ENCODE assay signal across 12 cellular contexts in the genomic region with DNA sequence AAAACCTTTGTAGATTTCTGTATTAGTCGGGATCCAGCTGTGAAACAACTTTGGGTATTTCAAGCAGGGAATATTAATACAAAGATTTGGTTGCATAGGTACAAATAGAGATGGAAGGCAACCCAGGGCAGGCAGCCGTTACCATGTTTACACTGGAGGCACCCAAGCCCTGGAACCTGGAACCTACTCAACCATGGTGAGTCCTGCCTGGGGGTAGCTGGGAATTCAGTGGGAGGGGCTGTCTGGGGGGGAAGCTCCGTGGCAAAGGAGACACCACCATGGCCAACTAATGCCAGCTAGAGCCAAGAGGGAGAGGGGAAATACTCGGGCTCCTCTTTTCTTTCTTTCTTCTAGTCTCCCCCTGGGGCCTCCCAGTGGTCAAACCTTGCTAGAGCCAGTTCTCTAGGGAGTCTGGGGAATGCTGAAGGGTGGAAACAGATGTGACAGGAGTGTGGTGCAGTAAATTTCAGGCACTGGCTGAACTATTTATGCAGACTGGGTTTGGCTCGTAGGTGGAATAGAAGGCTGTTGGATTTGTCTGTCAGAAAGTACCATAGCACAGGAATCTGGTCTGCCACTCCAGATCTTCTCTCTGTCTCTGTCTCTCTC.
DNase-seq lines count a peak whose midpoint lies in the region; ATAC-seq, FAIRE-seq and TF ChIP-seq lines count a peak whose summit lies in the region.
"Had no signal": no experiment of that assay in that cellular context is flagged by ENCODE, and none has a peak within 500 bp of the region (broad histone marks: within the 10 kb centered on the region; RNA-seq: fewer than 3 reads in every experiment).

No MANE protein-coding gene starts in this region.

- no peak overlapping the region for H2AFZ ChIP-seq in GM23248

- no peaks in the 10 kb centered on the region for H3K36me3 ChIP-seq in mesendoderm (ENCODE audit: control insufficient read depth, insufficient read depth, low read length)
- H3K36me3 ChIP-seq in GM23248 (ENCODE audit: low read depth) = no peaks in the 10 kb centered on the region

- H3K4me1 ChIP-seq in mesendoderm (ENCODE audit: control insufficient read depth, low read depth, low read length) (no peaks in the 10 kb centered on the region), GM23248 (ENCODE audit: insufficient read depth) (no peaks in the 10 kb centered on the region)

- no peak overlapping the region for H4K5ac ChIP-seq in mesendoderm (ENCODE audit: low read length)

- H2BK5ac ChIP-seq in mesendoderm (ENCODE audit: low read length) = no peak overlapping the region

- no peak overlapping the region for H2AK5ac ChIP-seq in mesendoderm (ENCODE audit: low read length)

- no peak overlapping the region for H3K4ac ChIP-seq in mesendoderm (ENCODE audit: low read depth, low read length)

- H3K18ac ChIP-seq in mesendoderm (ENCODE audit: low read length) = no peak overlapping the region

- H2BK120ac ChIP-seq in mesendoderm (ENCODE audit: low read depth, low read length) = no peak overlapping the region

- no peaks in the 10 kb centered on the region for H3K79me2 ChIP-seq in mesendoderm (ENCODE audit: control insufficient read depth, insufficient read depth, low read length)
- H3K79me2 ChIP-seq in GM23248 (ENCODE audit: insufficient read depth) = no peaks in the 10 kb centered on the region

- ATAC-seq in GM21528 (IDR thresholded peaks at IDR 0.05; ENCODE audit: low FRiP score, unreplicated experiment) = no peak
- ATAC-seq: GM12878, SK-N-SH treated with all-trans-retinoic acid at 6 μM for 48 hours had no signal

- DNase-seq in COR-L47 (lab: John Stamatoyannopoulos, UW) (peak; percentile 50), NCI-H2227 treated with DMSO at 0.1 percent for 48 hours (lab: John Stamatoyannopoulos, UW) (peak; percentile 5), mesendoderm (peak; percentile 68), D721Med (ENCODE audit: insufficient read length, low spot score) (no peak), GM23248 (no peak)
- DNase-seq: activated B cell treated with CpG ODN at 0.5 μM for 24 hours, activated T-cell treated with anti-CD3 and anti-CD28 coated beads for 4 hours, erythroblast had no signal

- H3K4me3 ChIP-seq in mesendoderm (ENCODE audit: low read length) = no peak overlapping the region
- no peak overlapping the region for H3K4me3 ChIP-seq in GM23248
- H3K4me3 ChIP-seq: GM12878 had no signal

- H4K20me1 ChIP-seq in GM23248 (ENCODE audit: insufficient read depth) = no peaks in the 10 kb centered on the region

- H3K9ac ChIP-seq in mesendoderm (ENCODE audit: low read length) = no peak overlapping the region
- no peak overlapping the region for H3K9ac ChIP-seq in GM23248

- H3K4me2 ChIP-seq in mesendoderm (ENCODE audit: low read length) (no peak overlapping the region), GM23248 (ENCODE audit: unreplicated experiment) (no peak overlapping the region)

- no peaks in the 10 kb centered on the region for H3K9me3 ChIP-seq in GM23248 (ENCODE audit: low read depth)

- no peak for FAIRE-seq in D721Med (lab: Jason Lieb, UNC)
- FAIRE-seq: GM12878 had no signal

- no peak overlapping the region for H2BK15ac ChIP-seq in mesendoderm (replicated peaks; ENCODE audit: low read depth)

- no peaks in the 10 kb centered on the region for H3K79me1 ChIP-seq in mesendoderm (ENCODE audit: low read length)

- in situ Hi-C loops in GM23248 (cut with MboI) = no loop called here

- H3K23ac ChIP-seq in mesendoderm (ENCODE audit: low read length) = no peak overlapping the region

- H3K27ac ChIP-seq in mesendoderm (ENCODE audit: low read depth, low read length) = no peak overlapping the region
- no peak overlapping the region for H3K27ac ChIP-seq in GM23248

- no peaks in the 10 kb centered on the region for H3K9me2 ChIP-seq in GM23248 (ENCODE audit: insufficient read depth)

- H3K27me3 ChIP-seq in mesendoderm (ENCODE audit: insufficient read depth, low read length, poor library complexity) = no peaks in the 10 kb centered on the region
- peaks cover 14% of the 10 kb centered on the region for H3K27me3 ChIP-seq in GM23248 (replicated peaks; ENCODE audit: insufficient read depth)

- H3K56ac ChIP-seq in mesendoderm (ENCODE audit: low read length) = no peak overlapping the region

- TF ChIP-seq CTCF in GM12872 (IDR thresholded peaks at IDR 0.05; ENCODE audit: insufficient read depth, low read depth, low read length) (peak; percentile 31; the same call in 2 of the 3 replicates), D721Med (IDR thresholded peaks at IDR 0.05; ENCODE audit: insufficient read depth, missing control alignments) (no peak)

- no CpG with 5 or more reads among the region's 5 CpGs for WGBS in mesendoderm (ENCODE audit: extremely low coverage, insufficient coverage, low lambda C conversion rate)
- 2 to 6% methylated on average over 5 of the region's 5 CpGs for WGBS in GM23248 (ENCODE audit: low coverage in 1 of 2, low lambda C conversion rate in 2 of 2, missing lambda C conversion rate in 2 of 2), 2 experiments

- no peaks in the 10 kb centered on the region for H3F3A ChIP-seq in GM23248 (ENCODE audit: insufficient read depth)

- no peak overlapping the region for H4K8ac ChIP-seq in mesendoderm (ENCODE audit: low read depth, low read length)

Comparison
In these comparisons a context has a peak if more than half of its experiments do, and no peak if none do; other contexts are left out.
1. DNase-seq: peak in COR-L47 (single experiment), NCI-H2227 treated with DMSO at 0.1 percent for 48 hours (single experiment) and mesendoderm (single experiment); none in D721Med (single experiment) and GM23248 (single experiment).